1 cellular context compared by ENCODE assay signal in the genomic region with DNA sequence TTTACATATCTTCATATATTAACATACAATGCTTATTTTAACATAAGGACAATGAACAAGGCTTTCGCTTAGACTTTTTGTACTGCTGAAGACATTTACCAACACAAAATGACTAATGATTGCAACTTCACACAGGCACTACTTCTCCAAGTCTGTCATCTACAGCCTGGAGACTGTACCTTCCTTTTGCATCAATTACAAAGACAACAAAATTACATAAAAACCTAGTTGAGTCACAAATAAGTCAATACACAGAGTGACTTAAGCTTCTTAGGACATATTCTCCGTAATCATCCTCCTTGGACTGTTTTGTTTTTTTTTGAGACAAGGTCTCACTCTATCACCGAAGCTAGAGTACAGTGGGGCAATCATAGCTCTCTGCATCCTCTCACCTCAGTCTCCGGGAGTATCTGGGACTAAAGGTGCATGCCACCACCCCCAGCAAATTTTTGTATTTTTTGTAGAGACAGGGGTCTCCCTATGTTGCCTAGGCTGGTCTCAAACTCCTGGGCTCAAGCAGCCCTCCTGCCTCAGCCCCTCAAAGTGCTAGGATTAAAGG.
TF ChIP-seq lines count a peak whose summit lies in the region.

No MANE protein-coding gene starts in this region.

TF ChIP-seq in GM23338, 12 proteins besides CTCF, POLR2A, EP300 and RAD21 (continued from another document):
- TF ChIP-seq REST (IDR thresholded peaks at IDR 0.05; ENCODE audit: unreplicated experiment): no peak
TF ChIP-seq in GM23338: peak in this region for 0.
